In the genomic region with DNA sequence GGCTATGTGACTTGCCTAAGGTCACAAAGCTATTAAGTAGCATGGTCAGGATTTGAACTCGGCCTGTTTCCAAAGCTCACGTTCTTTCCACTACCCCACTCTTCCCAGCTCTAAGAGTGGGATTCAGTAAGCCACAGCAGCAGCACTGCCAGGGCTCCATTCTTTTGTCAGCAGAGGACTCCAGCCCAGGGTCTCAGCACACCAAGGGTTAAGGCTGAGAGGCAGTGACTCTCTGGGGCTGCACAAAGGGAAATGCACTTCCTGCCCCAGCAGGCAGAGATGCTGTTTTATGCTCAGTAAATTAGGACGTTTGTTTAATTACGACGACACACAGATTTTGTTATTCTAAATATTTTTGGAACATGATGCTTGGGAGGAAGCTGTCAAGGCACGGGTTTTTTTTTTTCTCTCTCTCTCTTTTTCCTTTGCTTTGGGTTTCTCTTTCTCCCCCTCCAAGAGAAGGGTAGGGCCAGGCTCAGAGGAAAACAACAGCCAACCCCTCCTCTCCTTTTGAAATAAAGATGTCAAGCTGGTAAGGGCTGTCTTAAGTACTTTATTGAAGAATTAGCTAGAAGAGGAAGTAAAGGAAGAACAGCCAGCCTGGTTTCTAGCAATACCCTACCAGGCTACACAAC, we compare ENCODE assay signal across 1 cellular context.
A peak's percentile ranks its signal among the peaks of the same experiment; 100 is the strongest.
TF ChIP-seq lines count a peak whose summit lies in the region.

No MANE protein-coding gene starts in this region.

TF ChIP-seq in HepG2, 621 proteins besides CTCF, POLR2A, EP300 and RAD21 (continued from another document):
- 0 out of 2 replicates have a peak, but pooled peaks have one; percentile 9 for TF ChIP-seq PHF8 (CRISPR knock-in tag; IDR thresholded peaks at IDR 0.05)
- 0 out of 2 replicates have a peak, but pooled peaks have one; percentile 15 for TF ChIP-seq GATAD2A (CRISPR knock-in tag; IDR thresholded peaks at IDR 0.05)
- TF ChIP-seq POLR2G (IDR thresholded peaks at IDR 0.05; ENCODE audit: low read depth, low read length), result no peak
- TF ChIP-seq ETV5 (CRISPR knock-in tag; IDR thresholded peaks at IDR 0.05; ENCODE audit: borderline replicate concordance), result peak; percentile 23; the same call in 1 of the 2 replicates
- no peak for TF ChIP-seq DR1 (CRISPR knock-in tag; IDR thresholded peaks at IDR 0.05)
- TF ChIP-seq HOXA9 (CRISPR knock-in tag; IDR thresholded peaks at IDR 0.05; ENCODE audit: borderline replicate concordance), result no peak
- TF ChIP-seq FIP1L1 (IDR thresholded peaks at IDR 0.05; ENCODE audit: borderline replicate concordance, insufficient read depth, low read depth, low read length), result no peak
- TF ChIP-seq ZNF616 (CRISPR knock-in tag; IDR thresholded peaks at IDR 0.05; ENCODE audit: low read depth), result no peak
